ENCODE assay signal across 8 cellular contexts in the genomic region with DNA sequence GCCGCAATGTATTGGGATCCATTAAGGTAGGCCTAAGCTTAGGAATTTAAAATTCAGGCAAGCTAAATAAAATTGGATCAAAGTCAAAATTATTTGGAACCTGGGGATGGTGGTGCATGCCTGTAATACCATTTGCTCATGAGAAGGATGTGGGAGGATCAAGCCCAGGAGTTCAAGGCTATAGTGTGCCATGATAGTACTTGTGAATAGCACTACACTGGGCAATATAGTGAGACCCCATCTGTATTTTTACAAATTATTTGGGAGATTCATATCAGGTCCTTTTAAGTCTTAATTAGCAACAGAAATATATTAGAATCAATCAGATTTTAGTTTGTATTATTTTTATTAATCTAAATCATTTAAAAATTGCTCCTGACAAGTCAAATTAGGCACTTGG.
"Had no signal": no experiment of that assay in that cellular context is flagged by ENCODE, and none has a peak within 500 bp of the region (broad histone marks: within the 10 kb centered on the region; RNA-seq: fewer than 3 reads in every experiment).

No MANE protein-coding gene starts in this region.

- H3K4me2 ChIP-seq: KMS-11 had no signal

- DNase-seq: IMR-90, Karpas-422, KBM-7, KG1 had no signal

- H3K36me3 Mint-ChIP-seq: IgD-negative memory B cell had no signal

- H3K27me3 Mint-ChIP-seq: IgD-negative memory B cell had no signal

- FAIRE-seq: HTR-8/SVneo had no signal

- H3K27ac Mint-ChIP-seq: IgD-negative memory B cell had no signal

- H3K4me3 Mint-ChIP-seq: IgD-negative memory B cell had no signal

- H3K9ac ChIP-seq: KMS-11 had no signal

- H3K9me3 Mint-ChIP-seq: IgD-negative memory B cell had no signal

- H3K27ac ChIP-seq: HL-60, KMS-11 had no signal
